Comparison of ENCODE assay signal across 8 cellular contexts in the genomic region with DNA sequence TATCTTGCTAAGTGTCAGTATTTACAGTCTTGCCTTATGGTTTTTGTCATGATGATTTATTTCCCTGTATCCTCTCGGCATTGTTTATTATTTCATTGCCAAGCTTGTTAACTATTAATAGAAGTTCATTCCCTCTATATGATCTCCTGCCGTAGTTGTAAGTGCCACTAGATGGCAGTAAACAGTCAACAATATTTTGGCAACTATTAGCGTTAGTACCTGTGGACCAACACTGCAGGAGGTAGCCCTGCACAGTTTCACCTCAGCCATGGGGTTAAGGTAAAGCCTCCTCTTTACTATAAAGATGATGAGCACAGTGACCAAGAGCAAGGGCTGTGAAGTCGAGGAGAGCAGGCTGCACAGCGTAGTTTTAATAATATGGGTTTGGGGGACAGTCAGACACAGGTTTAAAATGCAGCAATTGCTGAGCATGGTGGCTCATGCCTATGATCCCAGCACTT. TPM values are rescaled to one million over a fixed set of nuclear protein-coding genes. Genes with fewer than 3 reads are reported as not detected.
DNase-seq lines count a peak whose midpoint lies in the region; ATAC-seq and TF ChIP-seq lines count a peak whose summit lies in the region.

No MANE protein-coding gene starts in this region.

- H3K4me3 ChIP-seq in BJ (ENCODE audit: low read depth, low read length) = no peak overlapping the region

- POLR2A ChIA-PET in BJ (lab: Charles Lee) = no interaction called here

- H3K4me1 Mint-ChIP-seq in neural crest cell = no peaks in the 10 kb centered on the region

- H3K27me3 ChIP-seq in BJ (ENCODE audit: control insufficient read depth, insufficient read depth, low read length) = no peaks in the 10 kb centered on the region

- no peak overlapping the region for H3K4me3 Mint-ChIP-seq in neural crest cell

- peak; percentile 9 for DNase-seq in BJ (ENCODE audit: low read depth)
- DNase-seq in NCI-H82 (lab: John Stamatoyannopoulos, UW) = peak; percentile 78
- DNase-seq in activated T-cell treated with anti-CD3 and anti-CD28 coated beads for 24 hours (ENCODE audit: low read depth) = peak; percentile 20
- peak; percentile 37 for DNase-seq in fibroblast of the conjunctiva (ENCODE audit: low read depth)
- DNase-seq in neural crest cell (ENCODE audit: low read depth, low spot score) = peak; percentile 36
- DNase-seq in activated effector memory CD4-positive, alpha-beta T cell treated with Interleukin-2 at 50 U/mL for 16 hours = no peak

- TF ChIP-seq CTCF in BJ (IDR thresholded peaks at IDR 0.05; ENCODE audit: insufficient read depth, low read depth, low read length) = peak; percentile 78
- TF ChIP-seq CTCF in neural crest cell (conservative IDR thresholded peaks at IDR 0.05) = peak; percentile 86

- CTCF ChIA-PET in BJ (lab: Yijun Ruan, JAX) = interaction anchor here (0.6 to 5.9 kb wide), 31 partner anchors 9 to 351 kb away, joined by 3 to 48 read pairs (median 4); a partner anchor contains a TSS

- no peaks in the 10 kb centered on the region for H3K36me3 ChIP-seq in BJ (ENCODE audit: control insufficient read depth, insufficient read depth, low read length)

- H3K9me3 Mint-ChIP-seq in neural crest cell = no peaks in the 10 kb centered on the region

- ATAC-seq in GM18858 (IDR thresholded peaks at IDR 0.05; ENCODE audit: unreplicated experiment) (peak; percentile 68), HG03442 (IDR thresholded peaks at IDR 0.05; ENCODE audit: unreplicated experiment) (peak; percentile 72)

- H3K36me3 Mint-ChIP-seq in neural crest cell (ENCODE audit: low read depth) = no peaks in the 10 kb centered on the region

- H3K27ac Mint-ChIP-seq in neural crest cell (ENCODE audit: unreplicated experiment) = no peak overlapping the region

- H3K27me3 Mint-ChIP-seq in neural crest cell (ENCODE audit: low read depth) = peaks cover 21% of the 10 kb centered on the region

RNA-seq across cellular contexts. Expression of a gene that starts 26.1 kb away (rescaled TPM):
- 4.4 and 5.6 TPM in 2 replicates for polyA plus RNA-seq in BJ (2011; rRNA removed)
- polyA minus RNA-seq in BJ (2011; rRNA and poly(A)+ RNA removed) = 6.7 and 10.3 TPM in 2 replicates
- 61.3 and 62.6 TPM in 2 replicates for total RNA-seq in neural crest cell
